ENCODE assay signal across 1 cellular context in the genomic region with DNA sequence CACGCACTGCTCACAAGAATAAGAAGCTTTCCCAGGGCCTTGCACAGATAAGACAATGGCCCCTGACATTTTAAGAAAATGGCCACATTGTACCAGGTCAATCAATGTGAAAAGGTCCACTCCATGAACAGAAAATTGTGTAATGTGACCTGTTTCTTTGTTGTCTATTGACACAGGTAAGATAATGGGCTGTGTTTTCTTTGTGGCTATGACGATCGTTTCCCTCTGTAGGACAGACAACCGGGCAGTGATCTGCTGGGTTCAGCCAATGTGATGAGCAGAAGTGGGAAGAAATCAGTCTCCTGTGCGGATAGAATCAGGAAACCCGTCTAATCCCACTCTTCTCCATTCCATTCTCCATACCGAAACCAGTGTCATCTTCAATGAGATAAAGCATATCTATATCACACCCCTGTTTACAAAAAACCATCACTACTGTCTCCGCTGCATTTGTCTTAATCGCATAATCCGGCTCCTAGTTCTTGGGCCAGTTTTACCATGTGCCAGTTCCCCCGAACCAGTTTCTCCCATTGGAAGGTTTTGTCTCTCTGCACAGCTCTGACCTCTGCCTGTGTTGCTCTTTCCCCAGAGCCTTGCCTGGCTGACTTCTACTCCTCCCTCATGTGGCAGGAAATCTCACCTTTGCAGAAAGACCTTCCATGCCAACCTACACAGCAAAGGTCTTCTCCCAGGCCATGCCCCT.
TF ChIP-seq lines count a peak whose summit lies in the region.

No MANE protein-coding gene starts in this region.

TF ChIP-seq in HepG2, 621 proteins besides CTCF, POLR2A, EP300 and RAD21 (continued from another document and continues in another):
- no peak for TF ChIP-seq DZIP1 (CRISPR knock-in tag; IDR thresholded peaks at IDR 0.05)
- peak; percentile 99 for TF ChIP-seq NR2F6 (IDR thresholded peaks at IDR 0.05)
- peak; percentile 99 for TF ChIP-seq NR2F6 (CRISPR knock-in tag; IDR thresholded peaks at IDR 0.05)
- TF ChIP-seq, protein P1, sequence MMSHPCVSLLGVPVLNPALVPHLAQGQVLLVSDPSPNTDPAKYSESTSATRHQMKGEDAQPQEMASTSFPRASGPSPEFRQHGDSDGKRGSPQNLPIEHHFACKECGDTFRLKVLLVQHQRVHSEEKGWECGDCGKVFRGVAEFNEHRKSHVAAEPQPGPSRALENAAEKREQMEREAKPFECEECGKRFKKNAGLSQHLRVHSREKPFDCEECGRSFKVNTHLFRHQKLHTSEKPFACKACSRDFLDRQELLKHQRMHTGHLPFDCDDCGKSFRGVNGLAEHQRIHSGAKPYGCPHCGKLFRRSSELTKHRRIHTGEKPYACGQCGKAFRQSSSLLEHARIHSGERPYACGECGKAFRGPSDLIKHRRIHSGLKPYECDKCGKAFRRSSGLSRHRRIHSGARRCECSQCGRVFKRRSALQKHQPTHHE (CRISPR knock-in tag; IDR thresholded peaks at IDR 0.05; ENCODE audit: borderline replicate concordance) = no peak
- no peak for TF ChIP-seq NFIB (CRISPR knock-in tag; IDR thresholded peaks at IDR 0.05; ENCODE audit: borderline replicate concordance)
- TF ChIP-seq ZNF674 (CRISPR knock-in tag; IDR thresholded peaks at IDR 0.05; ENCODE audit: low read depth) = no peak
- TF ChIP-seq, protein P2, sequence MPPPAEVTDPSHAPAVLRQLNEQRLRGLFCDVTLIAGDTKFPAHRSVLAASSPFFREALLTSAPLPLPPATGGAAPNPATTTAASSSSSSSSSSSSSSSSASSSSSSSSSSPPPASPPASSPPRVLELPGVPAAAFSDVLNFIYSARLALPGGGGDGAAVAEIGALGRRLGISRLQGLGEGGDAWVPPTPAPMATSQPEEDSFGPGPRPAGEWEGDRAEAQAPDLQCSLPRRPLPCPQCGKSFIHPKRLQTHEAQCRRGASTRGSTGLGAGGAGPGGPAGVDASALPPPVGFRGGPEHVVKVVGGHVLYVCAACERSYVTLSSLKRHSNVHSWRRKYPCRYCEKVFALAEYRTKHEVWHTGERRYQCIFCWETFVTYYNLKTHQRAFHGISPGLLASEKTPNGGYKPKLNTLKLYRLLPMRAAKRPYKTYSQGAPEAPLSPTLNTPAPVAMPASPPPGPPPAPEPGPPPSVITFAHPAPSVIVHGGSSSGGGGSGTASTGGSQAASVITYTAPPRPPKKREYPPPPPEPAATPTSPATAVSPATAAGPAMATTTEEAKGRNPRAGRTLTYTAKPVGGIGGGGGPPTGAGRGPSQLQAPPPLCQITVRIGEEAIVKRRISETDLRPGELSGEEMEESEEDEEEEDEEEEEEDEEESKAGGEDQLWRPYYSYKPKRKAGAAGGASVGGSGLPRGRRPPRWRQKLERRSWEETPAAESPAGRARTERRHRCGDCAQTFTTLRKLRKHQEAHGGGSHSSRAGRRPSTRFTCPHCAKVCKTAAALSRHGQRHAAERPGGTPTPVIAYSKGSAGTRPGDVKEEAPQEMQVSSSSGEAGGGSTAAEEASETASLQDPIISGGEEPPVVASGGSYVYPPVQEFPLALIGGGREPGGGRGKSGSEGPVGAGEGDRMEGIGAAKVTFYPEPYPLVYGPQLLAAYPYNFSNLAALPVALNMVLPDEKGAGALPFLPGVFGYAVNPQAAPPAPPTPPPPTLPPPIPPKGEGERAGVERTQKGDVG (CRISPR knock-in tag; IDR thresholded peaks at IDR 0.05; ENCODE audit: borderline replicate concordance) = peak; percentile 88; the same call in 1 of the 2 replicates
- no peak for TF ChIP-seq NRL (CRISPR knock-in tag; IDR thresholded peaks at IDR 0.05; ENCODE audit: borderline replicate concordance)
- TF ChIP-seq NFE2L2 (IDR thresholded peaks at IDR 0.05; ENCODE audit: low read length) = no peak
- no peak for TF ChIP-seq MAFF (IDR thresholded peaks at IDR 0.05; ENCODE audit: low read depth, low read length)
- no peak for TF ChIP-seq PRMT3 (CRISPR knock-in tag; IDR thresholded peaks at IDR 0.05; ENCODE audit: borderline replicate concordance, low read depth)
- TF ChIP-seq ZBTB42 (CRISPR knock-in tag; IDR thresholded peaks at IDR 0.05) = no peak
- peak; percentile 85; the same call in 1 of the 2 replicates for TF ChIP-seq KAT8 (CRISPR knock-in tag; IDR thresholded peaks at IDR 0.05)
- TF ChIP-seq TBP (CRISPR knock-in tag; IDR thresholded peaks at IDR 0.05) = no peak
- TF ChIP-seq ZNF335 (CRISPR knock-in tag; IDR thresholded peaks at IDR 0.05) = no peak
- TF ChIP-seq ZNF775 (CRISPR knock-in tag; IDR thresholded peaks at IDR 0.05; ENCODE audit: borderline replicate concordance) = no peak
- no peak for TF ChIP-seq HIVEP1 (CRISPR knock-in tag; IDR thresholded peaks at IDR 0.05)
- no peak for TF ChIP-seq ZNF597 (CRISPR knock-in tag; IDR thresholded peaks at IDR 0.05)
- no peak for TF ChIP-seq ZNF773 (CRISPR knock-in tag; IDR thresholded peaks at IDR 0.05; ENCODE audit: borderline replicate concordance)
- no peak for TF ChIP-seq KDM4B (CRISPR knock-in tag; IDR thresholded peaks at IDR 0.05)
- no peak for TF ChIP-seq SMAD9 (CRISPR knock-in tag; IDR thresholded peaks at IDR 0.05)
- TF ChIP-seq ZNF609 (CRISPR knock-in tag; IDR thresholded peaks at IDR 0.05; ENCODE audit: borderline replicate concordance) = peak; percentile 91
- TF ChIP-seq TOPORS (CRISPR knock-in tag; IDR thresholded peaks at IDR 0.05) = peak; percentile 69; the same call in 1 of the 2 replicates
- peak; percentile 38; the same call in 1 of the 2 replicates for TF ChIP-seq MED13 (CRISPR knock-in tag; IDR thresholded peaks at IDR 0.05)
- TF ChIP-seq GABPA (IDR thresholded peaks at IDR 0.05; ENCODE audit: low read depth, low read length) = no peak
- peak; percentile 50; the same call in 1 of the 2 replicates for TF ChIP-seq GABPA (CRISPR knock-in tag; IDR thresholded peaks at IDR 0.05; ENCODE audit: low read depth)
- peak; percentile 39; the same call in 1 of the 2 replicates for TF ChIP-seq ZNF547 (CRISPR knock-in tag; IDR thresholded peaks at IDR 0.05)
- TF ChIP-seq ZNF24 (IDR thresholded peaks at IDR 0.05) = peak; percentile 67; the same call in 1 of the 2 replicates
- no peak for TF ChIP-seq ZNF850 (CRISPR knock-in tag; conservative IDR thresholded peaks at IDR 0.05)
- TF ChIP-seq MEF2D (CRISPR knock-in tag; IDR thresholded peaks at IDR 0.05) = peak; percentile 95
- TF ChIP-seq ZNF709 (CRISPR knock-in tag; IDR thresholded peaks at IDR 0.05) = no peak
- no peak for TF ChIP-seq HOXA7 (CRISPR knock-in tag; IDR thresholded peaks at IDR 0.05)
- no peak for TF ChIP-seq ETV6 (CRISPR knock-in tag; conservative IDR thresholded peaks at IDR 0.05)
- TF ChIP-seq ZBTB7A (CRISPR knock-in tag; IDR thresholded peaks at IDR 0.05) = no peak
- peak in 1 of 2 experiments; percentile 96; a peak in 2 of 4 replicates for TF ChIP-seq KLF16 (CRISPR knock-in tag; IDR thresholded peaks at IDR 0.05)
- TF ChIP-seq TFDP1 (CRISPR knock-in tag; IDR thresholded peaks at IDR 0.05; ENCODE audit: borderline replicate concordance) = no peak
- TF ChIP-seq TAF15 (IDR thresholded peaks at IDR 0.05; ENCODE audit: low read depth, low read length, poor library complexity, severe bottlenecking) = no peak
